27 cellular contexts compared by ENCODE assay signal in genomic region chr20:15610700-15611277, GRCh38.
"Had no signal": no experiment of that assay in that cellular context is flagged by ENCODE, and none has a peak within 500 bp of the region (broad histone marks: within the 10 kb centered on the region; RNA-seq: fewer than 3 reads in every experiment).

No MANE protein-coding gene starts in this region.

- H3K27me3 ChIP-seq: adrenal gland, ascending aorta, dorsolateral prefrontal cortex, esophagus muscularis mucosa, gastroesophageal sphincter, pancreas, right atrium auricular region, stomach, transverse colon had no signal

- H3K27ac ChIP-seq: adrenal gland, ascending aorta, dorsolateral prefrontal cortex, esophagus muscularis mucosa, gastroesophageal sphincter, pancreas, psoas muscle, right atrium auricular region, stomach, transverse colon had no signal

- H3K4me1 Mint-ChIP-seq: activated B cell treated with CpG ODN at 0.5 μM for 24 hours; activated CD4-positive, alpha-beta T cell treated with anti-CD3 and anti-CD28 coated beads for 36 hours; activated T-helper 17 cell treated with anti-CD3 and anti-CD28 coated beads, Interleukin-2, amount 50 U/mL, for 72 hours; T-helper 17 cell had no signal

- H3K4me1 ChIP-seq: gastroesophageal sphincter, psoas muscle, right atrium auricular region, transverse colon had no signal

- H3K9me3 ChIP-seq: adrenal gland, ascending aorta, esophagus muscularis mucosa, gastroesophageal sphincter, pancreas, psoas muscle, right atrium auricular region, stomach, transverse colon had no signal

- H3K27ac Mint-ChIP-seq: activated B cell treated with CpG ODN at 0.5 μM for 24 hours; activated CD4-positive, alpha-beta T cell treated with anti-CD3 and anti-CD28 coated beads for 36 hours; activated naive CD8-positive, alpha-beta T cell; activated T-cell treated with anti-CD3 and anti-CD28 coated beads, Interleukin-2, amount 50 U/mL, for 24 hours; activated T-helper 17 cell treated with anti-CD3 and anti-CD28 coated beads, Interleukin-2, amount 50 U/mL, for 72 hours; effector memory CD8-positive, alpha-beta T cell; nephron progenitor cell; T-helper 17 cell had no signal

- H3K36me3 Mint-ChIP-seq: activated naive CD8-positive, alpha-beta T cell had no signal

- ATAC-seq: activated CD4-positive, alpha-beta T cell treated with anti-CD3 and anti-CD28 coated beads for 36 hours; activated T-helper 17 cell treated with anti-CD3 and anti-CD28 coated beads, Interleukin-2, amount 50 U/mL, for 72 hours; effector memory CD8-positive, alpha-beta T cell; gastroesophageal sphincter; left ventricle myocardium superior; pancreas; psoas muscle; T-helper 17 cell had no signal

- H3K9me3 Mint-ChIP-seq: activated B cell treated with CpG ODN at 0.5 μM for 24 hours, nephron progenitor cell had no signal

- DNase-seq: activated B cell treated with CpG ODN at 0.5 μM for 24 hours; activated CD4-positive, alpha-beta T cell treated with anti-CD3 and anti-CD28 coated beads for 36 hours; activated CD4-positive, alpha-beta T cell treated with anti-CD3 and anti-CD28 coated beads, Interleukin-2, amount 50 U/mL, for 4 hours; activated CD8-positive, alpha-beta memory T cell treated with anti-CD3 and anti-CD28 coated beads for 24 hours; activated CD8-positive, alpha-beta memory T cell treated with anti-CD3 and anti-CD28 coated beads, Interleukin-2, amount 50 U/mL, for 4 hours; activated T-cell treated with anti-CD3 and anti-CD28 coated beads, Interleukin-2, amount 50 U/mL, for 24 hours; adrenal gland; central memory CD4-positive, alpha-beta T cell; dorsolateral prefrontal cortex; effector memory CD8-positive, alpha-beta T cell; head of caudate nucleus; hypothalamus; left ventricle myocardium superior; mesenchymal stem cell; nephron progenitor cell; pancreas; psoas muscle; stimulated activated CD4-positive, alpha-beta T cell treated with anti-CD3 and anti-CD28 coated beads, Interleukin-4, amount 100 ng/mL, for 24 hours; stomach; T-helper 17 cell; transverse colon had no signal

- H3K27me3 Mint-ChIP-seq: activated CD4-positive, alpha-beta T cell treated with anti-CD3 and anti-CD28 coated beads for 36 hours; activated naive CD8-positive, alpha-beta T cell; activated T-cell treated with anti-CD3 and anti-CD28 coated beads, Interleukin-2, amount 50 U/mL, for 24 hours; activated T-helper 17 cell treated with anti-CD3 and anti-CD28 coated beads, Interleukin-2, amount 50 U/mL, for 72 hours; effector memory CD8-positive, alpha-beta T cell; T-helper 17 cell had no signal

- H3K36me3 ChIP-seq: adrenal gland, ascending aorta, esophagus muscularis mucosa, gastroesophageal sphincter, pancreas, right atrium auricular region, stomach, transverse colon had no signal

- H3K4me3 Mint-ChIP-seq: activated B cell treated with CpG ODN at 0.5 μM for 24 hours; activated CD4-positive, alpha-beta T cell treated with anti-CD3 and anti-CD28 coated beads for 36 hours; activated naive CD8-positive, alpha-beta T cell; activated T-cell treated with anti-CD3 and anti-CD28 coated beads, Interleukin-2, amount 50 U/mL, for 24 hours; activated T-helper 17 cell treated with anti-CD3 and anti-CD28 coated beads, Interleukin-2, amount 50 U/mL, for 72 hours; effector memory CD8-positive, alpha-beta T cell; nephron progenitor cell; T-helper 17 cell had no signal

- H3K4me3 ChIP-seq: adrenal gland, ascending aorta, dorsolateral prefrontal cortex, esophagus muscularis mucosa, gastroesophageal sphincter, pancreas, psoas muscle, right atrium auricular region, stomach, transverse colon had no signal
